Comparison of ENCODE assay signal across 8 cellular contexts in the genomic region with DNA sequence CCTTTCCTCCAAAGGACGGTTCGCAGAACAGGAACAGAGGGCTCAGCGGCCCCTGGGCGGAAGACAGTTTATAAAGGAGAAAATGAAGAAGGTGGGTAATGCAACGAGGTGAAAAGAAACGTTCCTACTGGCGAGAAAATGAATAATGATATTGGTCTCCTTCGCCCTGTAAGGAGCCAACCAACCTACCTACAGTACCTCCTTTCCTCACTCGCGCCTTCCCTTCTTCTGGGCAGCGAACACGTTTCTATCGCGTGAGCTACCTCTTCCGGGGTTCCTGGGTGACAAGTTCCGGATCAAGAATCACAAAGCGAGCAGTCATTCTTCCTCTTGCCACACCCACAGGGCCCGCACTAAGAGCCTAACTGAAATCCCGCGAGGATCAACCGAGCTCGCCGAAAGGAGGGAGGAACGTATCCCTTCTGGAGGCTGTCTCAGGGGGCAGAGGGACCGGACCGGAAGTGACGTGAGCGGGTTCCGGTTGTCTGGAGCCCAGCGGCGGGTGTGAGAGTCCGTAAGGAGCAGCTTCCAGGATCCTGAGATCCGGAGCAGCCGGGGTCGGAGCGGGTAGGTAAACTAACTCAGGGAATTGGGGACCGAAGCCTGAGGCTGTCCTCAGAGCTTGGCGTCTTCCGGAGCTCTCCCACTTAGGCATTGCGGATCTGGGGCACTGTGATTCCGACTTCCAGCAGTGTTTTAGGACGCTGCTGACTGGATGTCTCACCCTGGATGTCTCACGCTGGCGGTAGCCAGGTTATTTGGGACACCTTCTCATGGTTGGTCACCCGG. TPM values are rescaled to one million over a fixed set of nuclear protein-coding genes. Genes with fewer than 3 reads are reported as not detected.
A peak's percentile ranks its signal among the peaks of the same experiment; 100 is the strongest.
DNase-seq lines count a peak whose midpoint lies in the region; ATAC-seq and TF ChIP-seq lines count a peak whose summit lies in the region.

A gene (minus strand): TSS at position 249 of the 789 bp plus-strand sequence. CDS start 9,452 bp downstream, outside the sequence.
A gene (plus strand): TSS at position 473 of the 789 bp plus-strand sequence. CDS start 23,793 bp downstream, outside the sequence.

- peak; percentile 81 for TF ChIP-seq POLR2A in testis (IDR thresholded peaks at IDR 0.05)

- H3K27me3 ChIP-seq in testis = no peaks in the 10 kb centered on the region

- WGBS in testis, 2 donors = 0% methylated on average over 32 to 45 of the region's 45 CpGs

- peaks cover 31 to 38% of the 10 kb centered on the region in 2 donors for H3K36me3 Mint-ChIP-seq in activated naive CD4-positive, alpha-beta T cell treated with anti-CD3 and anti-CD28 coated beads, Interleukin-2, amount 50 U/mL, for 72 hours

- no peaks in the 10 kb centered on the region for H3K36me3 ChIP-seq in testis (ENCODE audit: low read depth, missing control alignments)

- H3K27ac ChIP-seq in testis = peak within 1 kb of the TSS; percentile 82 to 91

- DNase-seq in NCI-H1092 treated with DMSO at 0.1 percent for 48 hours (lab: John Stamatoyannopoulos, UW) (peak; percentile 99), SKM-1 (lab: John Stamatoyannopoulos, UW; ENCODE audit: unreplicated experiment) (peak; percentile 99), glomerular endothelial cell (ENCODE audit: extremely low read depth, low read depth, low spot score) (peak; percentile 96), omental fat pad (ENCODE audit: low spot score) (peak; percentile 87), testis (peak; percentile 99)
- peak; percentile 89 to 97 for DNase-seq in activated naive CD4-positive, alpha-beta T cell treated with anti-CD3 and anti-CD28 coated beads, Interleukin-2, amount 50 U/mL, for 72 hours (ENCODE audit: low spot score in 2 of 2)

- no peaks in the 10 kb centered on the region for H3K9me3 Mint-ChIP-seq in activated naive CD4-positive, alpha-beta T cell treated with anti-CD3 and anti-CD28 coated beads, Interleukin-2, amount 50 U/mL, for 72 hours

- H3K4me3 ChIP-seq in GM08714 (ENCODE audit: low read length) (peak within 1 kb of the TSS; percentile 76), testis (peak within 1 kb of the TSS; percentile 77 to 80)

- H3K4me1 ChIP-seq in testis = peaks cover 16% of the 10 kb centered on the region

- ATAC-seq in HG02610 (IDR thresholded peaks at IDR 0.05; ENCODE audit: unreplicated experiment) (peak; percentile 97), omental fat pad (ENCODE audit: low FRiP score) (peak; percentile 99)
- peak; percentile 98 to 99 for ATAC-seq in activated naive CD4-positive, alpha-beta T cell treated with anti-CD3 and anti-CD28 coated beads, Interleukin-2, amount 50 U/mL, for 72 hours

- no peaks in the 10 kb centered on the region for H3K9me3 ChIP-seq in testis

- H3K27ac Mint-ChIP-seq in activated naive CD4-positive, alpha-beta T cell treated with anti-CD3 and anti-CD28 coated beads, Interleukin-2, amount 50 U/mL, for 72 hours = peak within 1 kb of the TSS; percentile 97 to 99

- intact Hi-C loops in testis (cut with DNase I; ENCODE audit: low total_unique reads) = no loop called here

- TF ChIP-seq CTCF in omental fat pad (IDR thresholded peaks at IDR 0.05) (no peak), testis (IDR thresholded peaks at IDR 0.05) (no peak)

RNA-seq across cellular contexts. Expression of the first gene that starts in this region (rescaled TPM):
- 10 to 100 TPM; 18.9 to 42.8 TPM for total RNA-seq in activated naive CD4-positive, alpha-beta T cell treated with anti-CD3 and anti-CD28 coated beads, Interleukin-2, amount 50 U/mL, for 72 hours
- 39.7 and 45.2 TPM in 2 replicates for total RNA-seq in glomerular endothelial cell
- total RNA-seq in omental fat pad = 10 to 100 TPM; 28.1 to 80.0 (median 30.6) TPM
- total RNA-seq in testis = 10 to 100 TPM; 37.7 to 40.5 TPM
- 41.6 TPM for polyA plus RNA-seq in testis (ENCODE audit: insufficient read depth, low read depth, low replicate concordance)

RNA-seq across cellular contexts. Expression of the second gene that starts in this region (rescaled TPM):
- 100 to 1,000 TPM; 344 to 725 TPM for total RNA-seq in activated naive CD4-positive, alpha-beta T cell treated with anti-CD3 and anti-CD28 coated beads, Interleukin-2, amount 50 U/mL, for 72 hours
- total RNA-seq in glomerular endothelial cell (144 and 218 TPM in 2 replicates), omental fat pad (100 to 1,000 TPM; 169 to 476 (median 278) TPM), testis (100 to 1,000 TPM; 108 to 144 TPM)
- polyA plus RNA-seq in testis (ENCODE audit: insufficient read depth, low read depth, low replicate concordance) = 63.1 TPM

Comparison
In these comparisons a context has a peak if more than half of its experiments do, and no peak if none do; other contexts are left out.
1. Peak in every context shown above with its lines: DNase-seq, ATAC-seq, H3K4me3 ChIP-seq and H3K27ac ChIP-seq.